Comparison of ENCODE assay signal across 19 cellular contexts in genomic region chr2:9949239-9949991, GRCh38. TPM values are rescaled to one million over a fixed set of nuclear protein-coding genes. Genes with fewer than 3 reads are reported as not detected.
DNase-seq lines count a peak whose midpoint lies in the region; ATAC-seq, FAIRE-seq and TF ChIP-seq lines count a peak whose summit lies in the region.
"Had no signal": no experiment of that assay in that cellular context is flagged by ENCODE, and none has a peak within 500 bp of the region (broad histone marks: within the 10 kb centered on the region; RNA-seq: fewer than 3 reads in every experiment).

No MANE protein-coding gene starts in this region.

- H3K27ac ChIP-seq in CD4-positive, alpha-beta memory T cell (ENCODE audit: low read depth, low read length) = no peak overlapping the region
- H3K27ac ChIP-seq in HEK293 (ENCODE audit: extremely low read depth, low read depth, low read length) = no peak overlapping the region
- H3K27ac ChIP-seq in astrocyte (ENCODE audit: low read depth, low read length) = no peak overlapping the region
- no peak overlapping the region for H3K27ac ChIP-seq in foreskin keratinocyte
- H3K27ac ChIP-seq: GM23248, thoracic aorta, VCaP had no signal

- intact Hi-C loops in CD4-positive, alpha-beta memory T cell (cut with micrococcal nuclease) = no loop called here

- ATAC-seq in naive thymus-derived CD8-positive, alpha-beta T cell = no peak
- no peak for ATAC-seq in foreskin keratinocyte

- POLR2A ChIA-PET in CD4-positive, alpha-beta memory T cell (lab: Charles Lee; ENCODE audit: partially characterized antibody) = no interaction called here
- POLR2A ChIA-PET in HEK293 (lab: Yijun Ruan, JAX) = interaction anchor here (1.0 kb wide), 1 partner anchor 106 kb away, joined by 3 read pairs; the partner anchor contains the start of gene TAF1B
- POLR2A ChIA-PET in naive thymus-derived CD8-positive, alpha-beta T cell (lab: Charles Lee) = interaction anchor here (0.7 kb wide), 1 partner anchor 10 kb away, joined by 6 read pairs; no protein-coding TSS in a partner anchor

- H3K9ac ChIP-seq in astrocyte (ENCODE audit: low read length) = no peak overlapping the region
- H3K9ac ChIP-seq: GM23248 had no signal

- peaks cover 13% of the 10 kb centered on the region for H3K4me1 ChIP-seq in CD4-positive, alpha-beta memory T cell (ENCODE audit: insufficient read depth, low read length)
- H3K4me1 ChIP-seq in HEK293 (ENCODE audit: control insufficient read depth, insufficient read depth, low read length) (peaks cover 13% of the 10 kb centered on the region), astrocyte (ENCODE audit: insufficient read depth, low read length) (peaks cover 4% of the 10 kb centered on the region), foreskin keratinocyte (no peaks in the 10 kb centered on the region)

- H3K4me3 ChIP-seq in CD4-positive, alpha-beta memory T cell (ENCODE audit: low read length in 2 of 2) = no peak overlapping the region
- H3K4me3 ChIP-seq in HEK293 (ENCODE audit: low read depth, low read length) (no peak overlapping the region), astrocyte (ENCODE audit: insufficient read depth, low read depth, low read length) (no peak overlapping the region)
- H3K4me3 ChIP-seq: GM23248, thoracic aorta had no signal

- no peak for TF ChIP-seq CTCF in HEK293 (tag by site-specific recombination; IDR thresholded peaks at IDR 0.05)
- no peak for TF ChIP-seq CTCF in astrocyte (IDR thresholded peaks at IDR 0.05; ENCODE audit: insufficient read depth, low read depth, low read length)
- TF ChIP-seq CTCF in foreskin keratinocyte (conservative IDR thresholded peaks at IDR 0.05) = no peak

- H3K27me3 Mint-ChIP-seq in CD4-positive, alpha-beta memory T cell = peaks cover 11 to 24% of the 10 kb centered on the region in 2 donors
- peaks cover 29% of the 10 kb centered on the region for H3K27me3 Mint-ChIP-seq in astrocyte (ENCODE audit: low read depth, unreplicated experiment)
- H3K27me3 Mint-ChIP-seq in naive thymus-derived CD8-positive, alpha-beta T cell = peaks cover 19 to 56% (median 34%) of the 10 kb centered on the region in 5 donors

- peak in 1 of 5 donors; percentile 49 for DNase-seq in CD4-positive, alpha-beta memory T cell
- DNase-seq in astrocyte (ENCODE audit: low read depth) (no peak), NAMALWA (ENCODE audit: low spot score) (no peak), foreskin keratinocyte (no peak)
- DNase-seq in naive thymus-derived CD8-positive, alpha-beta T cell = no peak
- no peak for DNase-seq in stimulated activated CD4-positive, alpha-beta T cell treated with anti-CD3 and anti-CD28 coated beads, Interleukin-4, amount 100 ng/mL, for 4 hours
- DNase-seq: activated CD8-positive, alpha-beta memory T cell treated with anti-CD3 and anti-CD28 coated beads, Interleukin-2, amount 50 U/mL, for 48 hours; AML-193; anterior cingulate cortex; GF-D8; GM23248; islet precursor cell; NCI-H1436; NCI-H226 had no signal

- peak overlapping the region; percentile 78 to 91 (median 88) for H3K4me3 Mint-ChIP-seq in CD4-positive, alpha-beta memory T cell
- peak overlapping the region; percentile 64 for H3K4me3 Mint-ChIP-seq in astrocyte (ENCODE audit: unreplicated experiment)
- H3K4me3 Mint-ChIP-seq in naive thymus-derived CD8-positive, alpha-beta T cell = peak overlapping the region; percentile 71 to 91 (median 84)

- H3K79me2 ChIP-seq in astrocyte (ENCODE audit: insufficient read depth, low read length) = no peaks in the 10 kb centered on the region

- no peaks in the 10 kb centered on the region for H3K27me3 ChIP-seq in CD4-positive, alpha-beta memory T cell (ENCODE audit: insufficient read depth, low read length)
- H3K27me3 ChIP-seq in astrocyte (ENCODE audit: insufficient read depth, low read length) (peaks cover 13% of the 10 kb centered on the region), foreskin keratinocyte (peaks cover 28% of the 10 kb centered on the region)

- no peaks in the 10 kb centered on the region for H4K20me1 ChIP-seq in astrocyte (ENCODE audit: insufficient read depth, low read length)

- no peak overlapping the region for H3K4me2 ChIP-seq in astrocyte (ENCODE audit: low read length)

- no peak for FAIRE-seq in astrocyte (lab: Jason Lieb, UNC)
- FAIRE-seq: colon, GM12892 had no signal

- H3K36me3 ChIP-seq in CD4-positive, alpha-beta memory T cell (ENCODE audit: insufficient read depth, low read length) = no peaks in the 10 kb centered on the region
- no peaks in the 10 kb centered on the region for H3K36me3 ChIP-seq in HEK293 (ENCODE audit: control insufficient read depth in 2 of 2, insufficient read depth in 1 of 2, low read length in 2 of 2)
- H3K36me3 ChIP-seq in astrocyte (ENCODE audit: insufficient read depth, low read length) = no peaks in the 10 kb centered on the region
- H3K36me3 ChIP-seq: thoracic aorta had no signal

- H2AFZ ChIP-seq in astrocyte (ENCODE audit: low read depth, low read length) = no peak overlapping the region
- H2AFZ ChIP-seq: GM23248 had no signal

- CTCF ChIA-PET in CD4-positive, alpha-beta memory T cell (lab: Charles Lee; ENCODE audit: partially characterized antibody) = no interaction called here
- CTCF ChIA-PET in HEK293 (lab: Yijun Ruan, JAX) = interaction anchor here (2.3 kb wide), 1 partner anchor 135 kb away, joined by 15 read pairs; no protein-coding TSS in a partner anchor

- H3K36me3 Mint-ChIP-seq in CD4-positive, alpha-beta memory T cell = no peaks in the 10 kb centered on the region
- H3K36me3 Mint-ChIP-seq in astrocyte (ENCODE audit: low read depth, unreplicated experiment) = no peaks in the 10 kb centered on the region
- H3K36me3 Mint-ChIP-seq in naive thymus-derived CD8-positive, alpha-beta T cell = no peaks in the 10 kb centered on the region

- no peaks in the 10 kb centered on the region for H3K9me3 ChIP-seq in CD4-positive, alpha-beta memory T cell (ENCODE audit: control insufficient read depth in 1 of 2, low read length in 2 of 2)
- H3K9me3 ChIP-seq in HEK293 (ENCODE audit: control insufficient read depth, insufficient read depth, low read depth, low read length) = no peaks in the 10 kb centered on the region
- no peaks in the 10 kb centered on the region for H3K9me3 ChIP-seq in astrocyte (ENCODE audit: insufficient read depth, low read depth, low read length)
- H3K9me3 ChIP-seq: thoracic aorta had no signal

- H3K27ac Mint-ChIP-seq in CD4-positive, alpha-beta memory T cell = peak overlapping the region in 3 of 7 donors; percentile 3 to 66 (median 48)
- H3K27ac Mint-ChIP-seq in astrocyte (ENCODE audit: unreplicated experiment) = no peak overlapping the region
- peak overlapping the region in 3 of 10 donors; percentile 37 to 72 (median 60) for H3K27ac Mint-ChIP-seq in naive thymus-derived CD8-positive, alpha-beta T cell

- peaks cover 0 to 4% (median 0%) of the 10 kb centered on the region in 8 donors for H3K9me3 Mint-ChIP-seq in CD4-positive, alpha-beta memory T cell
- no peaks in the 10 kb centered on the region for H3K9me3 Mint-ChIP-seq in astrocyte (ENCODE audit: unreplicated experiment)
- H3K9me3 Mint-ChIP-seq in naive thymus-derived CD8-positive, alpha-beta T cell = no peaks in the 10 kb centered on the region

- peaks cover 0 to 5% (median 4%) of the 10 kb centered on the region in 4 donors for H3K4me1 Mint-ChIP-seq in CD4-positive, alpha-beta memory T cell
- no peaks in the 10 kb centered on the region for H3K4me1 Mint-ChIP-seq in astrocyte (ENCODE audit: low read depth, unreplicated experiment)
- peaks cover 4 to 12% (median 9%) of the 10 kb centered on the region in 4 donors for H3K4me1 Mint-ChIP-seq in naive thymus-derived CD8-positive, alpha-beta T cell

TF ChIP-seq in HEK293, 187 proteins besides CTCF, POLR2A, EP300 and RAD21 (continues in another document):
- TF ChIP-seq ZNF514 (tag by site-specific recombination; IDR thresholded peaks at IDR 0.05) (no peak), HOXA7 (CRISPR knock-in tag; IDR thresholded peaks at IDR 0.05; ENCODE audit: borderline replicate concordance) (no peak), ZNF664 (tag by site-specific recombination; IDR thresholded peaks at IDR 0.05) (peak; percentile 43; the same call in 1 of the 2 replicates), ZBTB11 (tag by site-specific recombination; conservative IDR thresholded peaks at IDR 0.05; ENCODE audit: low read depth) (no peak)

RNA-seq across cellular contexts. Expression of gene GRHL1, which starts 2.1 kb away (rescaled TPM):
- under 1 TPM; 0.33 to 0.49 TPM for total RNA-seq in CD4-positive, alpha-beta memory T cell
- polyA plus RNA-seq in CD4-positive, alpha-beta memory T cell = under 1 TPM; 0.14 to 0.33 TPM
- 2.5 and 4.1 TPM in 2 replicates for total RNA-seq in astrocyte
- total RNA-seq in naive thymus-derived CD8-positive, alpha-beta T cell = under 1 TPM in 1 of 2 experiments, not detected in 1; 0.47 TPM
- polyA plus RNA-seq in naive thymus-derived CD8-positive, alpha-beta T cell = under 1 TPM in 1 of 3 donors, not detected in 2; 0.05 TPM
- 0.92 and 1.2 TPM in 2 replicates for total RNA-seq in foreskin keratinocyte
- 0.35 and 0.41 TPM in 2 replicates for polyA plus RNA-seq in foreskin keratinocyte
